ENCODE assay signal across 19 cellular contexts in the genomic region with DNA sequence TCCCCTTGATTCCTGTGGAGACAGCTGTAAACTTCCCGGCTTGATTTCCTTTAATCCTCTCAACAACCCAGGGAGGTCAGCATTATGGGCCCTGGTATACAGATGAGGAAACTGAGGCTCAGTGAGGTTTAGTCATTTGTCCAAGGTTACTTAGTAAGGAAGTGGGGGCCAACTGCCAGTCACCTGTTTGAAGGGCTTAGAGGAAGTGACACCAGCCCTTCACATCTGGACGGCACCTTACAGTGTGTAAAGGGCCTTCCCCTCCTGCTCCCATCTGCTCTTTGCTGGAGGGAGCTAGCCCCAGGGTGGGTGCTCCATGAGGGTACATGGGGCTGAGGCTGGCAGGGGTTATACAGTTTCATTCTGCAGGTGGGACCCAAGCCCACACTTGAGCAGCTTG. TPM values are rescaled to one million over a fixed set of nuclear protein-coding genes. Genes with fewer than 3 reads are reported as not detected.
"Had no signal": no experiment of that assay in that cellular context is flagged by ENCODE, and none has a peak within 500 bp of the region (broad histone marks: within the 10 kb centered on the region; RNA-seq: fewer than 3 reads in every experiment).

No MANE protein-coding gene starts in this region.

- H3K9me3 ChIP-seq: adrenal gland, psoas muscle, tibial nerve, uterus had no signal

- H3K9me3 Mint-ChIP-seq: activated naive CD4-positive, alpha-beta T cell treated with anti-CD3 and anti-CD28 coated beads, Interleukin-2, amount 10 ng/mL, durations not matched to agents 7 days and 5 days; activated T-helper 17 cell treated with anti-CD3 and anti-CD28 coated beads, Interleukin-2, amount 50 U/mL, for 72 hours had no signal

- H2AFZ ChIP-seq: hepatocyte had no signal

- H3K27ac Mint-ChIP-seq: activated naive CD4-positive, alpha-beta T cell treated with anti-CD3 and anti-CD28 coated beads, Interleukin-2, amount 10 ng/mL, durations not matched to agents 7 days and 5 days; activated T-helper 17 cell treated with anti-CD3 and anti-CD28 coated beads, Interleukin-2, amount 50 U/mL, for 72 hours had no signal

- H3K79me2 ChIP-seq: hepatocyte had no signal

- H3K4me1 ChIP-seq: adrenal gland, psoas muscle, tibial nerve, uterus had no signal

- H3K36me3 ChIP-seq: uterus had no signal

- DNase-seq: activated CD4-positive, alpha-beta T cell treated with anti-CD3 and anti-CD28 coated beads for 48 hours; activated CD8-positive, alpha-beta memory T cell treated with anti-CD3 and anti-CD28 coated beads for 24 hours; activated naive CD4-positive, alpha-beta T cell treated with anti-CD3 and anti-CD28 coated beads, Interleukin-2, amount 10 ng/mL, durations not matched to agents 7 days and 5 days; activated T-cell treated with anti-CD3 and anti-CD28 coated beads for 4 hours; adrenal gland; islet precursor cell; left ventricle myocardium superior; psoas muscle; stimulated activated CD4-positive, alpha-beta T cell treated with anti-CD3 and anti-CD28 coated beads, Interleukin-12 subunit alpha, Interleukin-12 subunit beta, amount 100 ng/mL, for 4 hours; stimulated activated CD4-positive, alpha-beta T cell treated with anti-CD3 and anti-CD28 coated beads, Interleukin-2, amount 100 ng/mL, for 24 hours; uterus had no signal

- H3K4me2 ChIP-seq: hepatocyte had no signal

- H3K4me3 Mint-ChIP-seq: activated naive CD4-positive, alpha-beta T cell treated with anti-CD3 and anti-CD28 coated beads, Interleukin-2, amount 10 ng/mL, durations not matched to agents 7 days and 5 days; activated T-helper 17 cell treated with anti-CD3 and anti-CD28 coated beads, Interleukin-2, amount 50 U/mL, for 72 hours had no signal

- H3K27ac ChIP-seq: adrenal gland, hepatocyte, psoas muscle, tibial nerve had no signal

- H3K4me1 Mint-ChIP-seq: activated T-helper 17 cell treated with anti-CD3 and anti-CD28 coated beads, Interleukin-2, amount 50 U/mL, for 72 hours had no signal

- H3K4me3 ChIP-seq: adrenal gland, hepatocyte, psoas muscle, tibial nerve, uterus had no signal

- H3K27me3 ChIP-seq: adrenal gland, hepatocyte, tibial nerve, uterus had no signal

- ATAC-seq: activated T-helper 17 cell treated with anti-CD3 and anti-CD28 coated beads, Interleukin-2, amount 50 U/mL, for 72 hours; left ventricle myocardium superior; psoas muscle; SK-N-SH treated with all-trans-retinoic acid at 6 μM for 48 hours had no signal

- H3K27me3 Mint-ChIP-seq: activated naive CD4-positive, alpha-beta T cell treated with anti-CD3 and anti-CD28 coated beads, Interleukin-2, amount 10 ng/mL, durations not matched to agents 7 days and 5 days; activated T-helper 17 cell treated with anti-CD3 and anti-CD28 coated beads, Interleukin-2, amount 50 U/mL, for 72 hours had no signal

RNA-seq across cellular contexts. Expression of gene C22orf23, which starts 35.3 kb away (rescaled TPM):
- total RNA-seq: chondrocyte; epithelial cell of proximal tubule; mesenteric fat pad; T-helper 1 cell treated with Interleukin-12 subunit alpha and Interleukin-12 subunit beta and Interleukin-4 antibody, amounts not matched to agents 30 ng/mL and 1 ng/mL, for 36 hours had no signal
